1 cellular context compared by ENCODE assay signal in the genomic region with DNA sequence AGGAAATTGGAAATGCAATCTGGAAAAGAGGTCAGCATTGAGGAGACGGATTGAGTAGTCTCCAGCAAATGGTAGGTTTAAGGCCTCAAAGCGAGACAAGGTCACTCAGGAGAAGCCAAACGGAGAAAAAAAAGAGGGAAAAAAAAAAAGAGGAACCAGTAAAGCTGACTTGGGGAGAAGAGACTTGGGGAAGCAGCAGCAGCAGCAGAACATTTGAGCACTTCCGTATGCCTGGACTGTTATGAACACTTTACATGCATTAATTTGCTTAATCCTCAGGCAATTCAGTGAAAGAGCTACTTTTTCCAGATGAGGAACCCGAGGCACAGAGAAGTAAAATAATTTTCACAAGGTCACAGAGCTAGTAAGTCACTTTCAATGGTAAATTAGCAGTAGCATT.
A peak's percentile ranks its signal among the peaks of the same experiment; 100 is the strongest.
TF ChIP-seq lines count a peak whose summit lies in the region.

No MANE protein-coding gene starts in this region.

TF ChIP-seq in K562, 482 proteins besides CTCF, POLR2A, EP300 and RAD21 (continued from another document):
- TF ChIP-seq, protein P1, sequence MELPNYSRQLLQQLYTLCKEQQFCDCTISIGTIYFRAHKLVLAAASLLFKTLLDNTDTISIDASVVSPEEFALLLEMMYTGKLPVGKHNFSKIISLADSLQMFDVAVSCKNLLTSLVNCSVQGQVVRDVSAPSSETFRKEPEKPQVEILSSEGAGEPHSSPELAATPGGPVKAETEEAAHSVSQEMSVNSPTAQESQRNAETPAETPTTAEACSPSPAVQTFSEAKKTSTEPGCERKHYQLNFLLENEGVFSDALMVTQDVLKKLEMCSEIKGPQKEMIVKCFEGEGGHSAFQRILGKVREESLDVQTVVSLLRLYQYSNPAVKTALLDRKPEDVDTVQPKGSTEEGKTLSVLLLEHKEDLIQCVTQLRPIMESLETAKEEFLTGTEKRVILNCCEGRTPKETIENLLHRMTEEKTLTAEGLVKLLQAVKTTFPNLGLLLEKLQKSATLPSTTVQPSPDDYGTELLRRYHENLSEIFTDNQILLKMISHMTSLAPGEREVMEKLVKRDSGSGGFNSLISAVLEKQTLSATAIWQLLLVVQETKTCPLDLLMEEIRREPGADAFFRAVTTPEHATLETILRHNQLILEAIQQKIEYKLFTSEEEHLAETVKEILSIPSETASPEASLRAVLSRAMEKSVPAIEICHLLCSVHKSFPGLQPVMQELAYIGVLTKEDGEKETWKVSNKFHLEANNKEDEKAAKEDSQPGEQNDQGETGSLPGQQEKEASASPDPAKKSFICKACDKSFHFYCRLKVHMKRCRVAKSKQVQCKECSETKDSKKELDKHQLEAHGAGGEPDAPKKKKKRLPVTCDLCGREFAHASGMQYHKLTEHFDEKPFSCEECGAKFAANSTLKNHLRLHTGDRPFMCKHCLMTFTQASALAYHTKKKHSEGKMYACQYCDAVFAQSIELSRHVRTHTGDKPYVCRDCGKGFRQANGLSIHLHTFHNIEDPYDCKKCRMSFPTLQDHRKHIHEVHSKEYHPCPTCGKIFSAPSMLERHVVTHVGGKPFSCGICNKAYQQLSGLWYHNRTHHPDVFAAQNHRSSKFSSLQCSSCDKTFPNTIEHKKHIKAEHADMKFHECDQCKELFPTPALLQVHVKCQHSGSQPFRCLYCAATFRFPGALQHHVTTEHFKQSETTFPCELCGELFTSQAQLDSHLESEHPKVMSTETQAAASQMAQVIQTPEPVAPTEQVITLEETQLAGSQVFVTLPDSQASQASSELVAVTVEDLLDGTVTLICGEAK (IDR thresholded peaks at IDR 0.05), result 0 out of 2 replicates have a peak, but pooled peaks have one; percentile 39
- TF ChIP-seq, protein P1 (CRISPR knock-in tag; IDR thresholded peaks at IDR 0.05), result no peak
- no peak for TF ChIP-seq NONO (IDR thresholded peaks at IDR 0.05; ENCODE audit: low read depth in 2 of 2, low read length in 1 of 2)
- TF ChIP-seq NFATC3 (IDR thresholded peaks at IDR 0.05), result no peak
- no peak for TF ChIP-seq GABPA (tag; conservative IDR thresholded peaks at IDR 0.05; ENCODE audit: low read depth)
- peak; percentile 91 for TF ChIP-seq SPI1 (IDR thresholded peaks at IDR 0.05; ENCODE audit: borderline replicate concordance, low read depth, low read length)
- TF ChIP-seq, protein P2, sequence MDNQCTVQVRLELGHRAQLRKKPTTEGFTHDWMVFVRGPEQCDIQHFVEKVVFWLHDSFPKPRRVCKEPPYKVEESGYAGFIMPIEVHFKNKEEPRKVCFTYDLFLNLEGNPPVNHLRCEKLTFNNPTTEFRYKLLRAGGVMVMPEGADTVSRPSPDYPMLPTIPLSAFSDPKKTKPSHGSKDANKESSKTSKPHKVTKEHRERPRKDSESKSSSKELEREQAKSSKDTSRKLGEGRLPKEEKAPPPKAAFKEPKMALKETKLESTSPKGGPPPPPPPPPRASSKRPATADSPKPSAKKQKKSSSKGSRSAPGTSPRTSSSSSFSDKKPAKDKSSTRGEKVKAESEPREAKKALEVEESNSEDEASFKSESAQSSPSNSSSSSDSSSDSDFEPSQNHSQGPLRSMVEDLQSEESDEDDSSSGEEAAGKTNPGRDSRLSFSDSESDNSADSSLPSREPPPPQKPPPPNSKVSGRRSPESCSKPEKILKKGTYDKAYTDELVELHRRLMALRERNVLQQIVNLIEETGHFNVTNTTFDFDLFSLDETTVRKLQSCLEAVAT (IDR thresholded peaks at IDR 0.05), result peak; percentile 27 to 29; a peak in 1 of 4 replicates
- no peak for TF ChIP-seq NUFIP1 (IDR thresholded peaks at IDR 0.05; ENCODE audit: partially characterized antibody)
- no peak for TF ChIP-seq KHSRP (IDR thresholded peaks at IDR 0.05)
- TF ChIP-seq ZNF764 (CRISPR knock-in tag; IDR thresholded peaks at IDR 0.05; ENCODE audit: low read depth), result no peak
- no peak for TF ChIP-seq KLF16 (IDR thresholded peaks at IDR 0.05)
- no peak for TF ChIP-seq CAMTA2 (CRISPR knock-in tag; conservative IDR thresholded peaks at IDR 0.05)
- TF ChIP-seq, protein P3, sequence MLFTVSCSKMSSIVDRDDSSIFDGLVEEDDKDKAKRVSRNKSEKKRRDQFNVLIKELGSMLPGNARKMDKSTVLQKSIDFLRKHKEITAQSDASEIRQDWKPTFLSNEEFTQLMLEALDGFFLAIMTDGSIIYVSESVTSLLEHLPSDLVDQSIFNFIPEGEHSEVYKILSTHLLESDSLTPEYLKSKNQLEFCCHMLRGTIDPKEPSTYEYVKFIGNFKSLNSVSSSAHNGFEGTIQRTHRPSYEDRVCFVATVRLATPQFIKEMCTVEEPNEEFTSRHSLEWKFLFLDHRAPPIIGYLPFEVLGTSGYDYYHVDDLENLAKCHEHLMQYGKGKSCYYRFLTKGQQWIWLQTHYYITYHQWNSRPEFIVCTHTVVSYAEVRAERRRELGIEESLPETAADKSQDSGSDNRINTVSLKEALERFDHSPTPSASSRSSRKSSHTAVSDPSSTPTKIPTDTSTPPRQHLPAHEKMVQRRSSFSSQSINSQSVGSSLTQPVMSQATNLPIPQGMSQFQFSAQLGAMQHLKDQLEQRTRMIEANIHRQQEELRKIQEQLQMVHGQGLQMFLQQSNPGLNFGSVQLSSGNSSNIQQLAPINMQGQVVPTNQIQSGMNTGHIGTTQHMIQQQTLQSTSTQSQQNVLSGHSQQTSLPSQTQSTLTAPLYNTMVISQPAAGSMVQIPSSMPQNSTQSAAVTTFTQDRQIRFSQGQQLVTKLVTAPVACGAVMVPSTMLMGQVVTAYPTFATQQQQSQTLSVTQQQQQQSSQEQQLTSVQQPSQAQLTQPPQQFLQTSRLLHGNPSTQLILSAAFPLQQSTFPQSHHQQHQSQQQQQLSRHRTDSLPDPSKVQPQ (CRISPR knock-in tag; IDR thresholded peaks at IDR 0.05; ENCODE audit: borderline replicate concordance), result no peak
- no peak for TF ChIP-seq CBX3 (IDR thresholded peaks at IDR 0.05; ENCODE audit: borderline replicate concordance in 1 of 2, low read length in 2 of 2)
- TF ChIP-seq GTF2F1 (IDR thresholded peaks at IDR 0.05; ENCODE audit: low read depth, low read length), result no peak
- TF ChIP-seq, protein P4, sequence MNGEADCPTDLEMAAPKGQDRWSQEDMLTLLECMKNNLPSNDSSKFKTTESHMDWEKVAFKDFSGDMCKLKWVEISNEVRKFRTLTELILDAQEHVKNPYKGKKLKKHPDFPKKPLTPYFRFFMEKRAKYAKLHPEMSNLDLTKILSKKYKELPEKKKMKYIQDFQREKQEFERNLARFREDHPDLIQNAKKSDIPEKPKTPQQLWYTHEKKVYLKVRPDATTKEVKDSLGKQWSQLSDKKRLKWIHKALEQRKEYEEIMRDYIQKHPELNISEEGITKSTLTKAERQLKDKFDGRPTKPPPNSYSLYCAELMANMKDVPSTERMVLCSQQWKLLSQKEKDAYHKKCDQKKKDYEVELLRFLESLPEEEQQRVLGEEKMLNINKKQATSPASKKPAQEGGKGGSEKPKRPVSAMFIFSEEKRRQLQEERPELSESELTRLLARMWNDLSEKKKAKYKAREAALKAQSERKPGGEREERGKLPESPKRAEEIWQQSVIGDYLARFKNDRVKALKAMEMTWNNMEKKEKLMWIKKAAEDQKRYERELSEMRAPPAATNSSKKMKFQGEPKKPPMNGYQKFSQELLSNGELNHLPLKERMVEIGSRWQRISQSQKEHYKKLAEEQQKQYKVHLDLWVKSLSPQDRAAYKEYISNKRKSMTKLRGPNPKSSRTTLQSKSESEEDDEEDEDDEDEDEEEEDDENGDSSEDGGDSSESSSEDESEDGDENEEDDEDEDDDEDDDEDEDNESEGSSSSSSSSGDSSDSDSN (IDR thresholded peaks at IDR 0.05; ENCODE audit: borderline replicate concordance in 1 of 2, low read depth in 2 of 2, low read length in 2 of 2), result no peak
- no peak for TF ChIP-seq SNIP1 (IDR thresholded peaks at IDR 0.05; ENCODE audit: low read depth)
- no peak for TF ChIP-seq MXI1 (IDR thresholded peaks at IDR 0.05; ENCODE audit: low read depth, low read length)
- no peak for TF ChIP-seq ZNF133 (CRISPR knock-in tag; IDR thresholded peaks at IDR 0.05)
- no peak for TF ChIP-seq DMBX1 (CRISPR knock-in tag; IDR thresholded peaks at IDR 0.05; ENCODE audit: borderline replicate concordance)
- no peak for TF ChIP-seq ZNF134 (CRISPR knock-in tag; conservative IDR thresholded peaks at IDR 0.05)
- peak; percentile 17 for TF ChIP-seq ASH1L (IDR thresholded peaks at IDR 0.05; ENCODE audit: borderline replicate concordance, low read depth, partially characterized antibody)
- no peak for TF ChIP-seq NFXL1 (CRISPR knock-in tag; IDR thresholded peaks at IDR 0.05)
- TF ChIP-seq EZH2 (IDR thresholded peaks at IDR 0.05; ENCODE audit: borderline replicate concordance, low read depth, low read length), result no peak
- peak; percentile 69 for TF ChIP-seq ZNF384 (IDR thresholded peaks at IDR 0.05; ENCODE audit: low read depth, low read length)
- TF ChIP-seq SMAD1 (IDR thresholded peaks at IDR 0.05; ENCODE audit: low read depth, low read length, partially characterized antibody), result no peak
